10 cellular contexts compared by ENCODE assay signal in the genomic region with DNA sequence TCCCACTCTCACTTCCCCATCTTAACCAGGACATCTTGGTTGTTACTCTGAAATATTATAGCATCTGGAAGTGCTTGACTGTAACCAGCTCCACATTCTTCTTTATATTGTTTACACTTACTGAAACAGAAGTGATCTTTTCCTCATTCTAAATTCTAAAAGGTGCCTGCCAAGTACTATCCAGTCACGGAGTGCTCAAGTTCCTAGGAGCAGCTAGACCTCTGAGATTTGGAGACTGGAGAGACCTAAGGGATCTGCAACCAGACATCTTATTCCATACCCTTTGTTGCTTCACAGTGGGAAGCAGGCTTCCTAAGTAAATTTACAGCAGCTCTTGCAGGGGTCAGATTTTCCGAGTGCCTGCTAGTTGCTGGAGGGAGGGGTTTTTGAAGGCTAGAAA.
A peak's percentile ranks its signal among the peaks of the same experiment; 100 is the strongest.
DNase-seq lines count a peak whose midpoint lies in the region; ATAC-seq and TF ChIP-seq lines count a peak whose summit lies in the region.
"Had no signal": no experiment of that assay in that cellular context is flagged by ENCODE, and none has a peak within 500 bp of the region (broad histone marks: within the 10 kb centered on the region; RNA-seq: fewer than 3 reads in every experiment).

No MANE protein-coding gene starts in this region.

- POLR2A ChIA-PET in RWPE1 (lab: Yijun Ruan, JAX; ENCODE audit: low non-redundant PET) = no interaction called here

- peak overlapping the region in 1 of 2 donors; percentile 10 for H3K4me3 ChIP-seq in foreskin fibroblast (ENCODE audit: low read depth in 1 of 2, low read length in 2 of 2)
- H3K4me3 ChIP-seq in osteoblast (ENCODE audit: insufficient read depth, low read length) = no peak overlapping the region

- no peaks in the 10 kb centered on the region for H3K9me3 ChIP-seq in osteoblast (ENCODE audit: low read depth, low read length)

- no peak for ATAC-seq in GM21619 (IDR thresholded peaks at IDR 0.05; ENCODE audit: unreplicated experiment)

- no peak overlapping the region for H2AFZ ChIP-seq in osteoblast (ENCODE audit: low read length)

- H3K27me3 ChIP-seq in osteoblast (ENCODE audit: insufficient read depth, low read length) = no peaks in the 10 kb centered on the region

- no peaks in the 10 kb centered on the region for H4K20me1 ChIP-seq in osteoblast (ENCODE audit: insufficient read depth, low read length)

- DNase-seq in DMS53 treated with DMSO at 0.1 percent for 48 hours (lab: John Stamatoyannopoulos, UW; ENCODE audit: unreplicated experiment) (peak; percentile 30), RWPE1 (ENCODE audit: low spot score) (no peak), foreskin fibroblast (peak; percentile 11 to 36), osteoblast (ENCODE audit: insufficient read length, low spot score, missing footprints) (no peak), DMS79 treated with DMSO at 0.1 percent for 48 hours (lab: John Stamatoyannopoulos, UW) (no peak), SKM-1 (lab: John Stamatoyannopoulos, UW; ENCODE audit: unreplicated experiment) (no peak), amygdala (lab: John Stamatoyannopoulos, UW) (no peak)
- DNase-seq: activated CD8-positive, alpha-beta memory T cell treated with anti-CD3 and anti-CD28 coated beads, Interleukin-2, amount 50 U/mL, for 4 hours; naive B cell had no signal

- peak overlapping the region; percentile 74 for H3K27ac ChIP-seq in RWPE1
- H3K27ac ChIP-seq in osteoblast (ENCODE audit: low read depth, low read length) = peak overlapping the region; percentile 35

- H3K79me2 ChIP-seq in osteoblast (ENCODE audit: insufficient read depth, low read length) = peaks cover 5% of the 10 kb centered on the region

- peaks cover 19% of the 10 kb centered on the region for H3K4me1 ChIP-seq in osteoblast (ENCODE audit: insufficient read depth, low read length)

- TF ChIP-seq CTCF in RWPE1 (conservative IDR thresholded peaks at IDR 0.05; ENCODE audit: low read depth) = no peak
- TF ChIP-seq CTCF in foreskin fibroblast (IDR thresholded peaks at IDR 0.05; ENCODE audit: low read depth, low read length) = no peak
- TF ChIP-seq CTCF in osteoblast (IDR thresholded peaks at IDR 0.05; ENCODE audit: extremely low read depth, low read depth, low read length) = no peak

- peak overlapping the region; percentile 29 for H3K4me2 ChIP-seq in osteoblast (ENCODE audit: insufficient read depth, low read length)

- H3K36me3 ChIP-seq in osteoblast (ENCODE audit: insufficient read depth, low read length) = no peaks in the 10 kb centered on the region

- CTCF ChIA-PET in RWPE1 (lab: Yijun Ruan, JAX) = no interaction called here

Comparison
In these comparisons a context has a peak if more than half of its experiments do, and no peak if none do; other contexts are left out.
1. DNase-seq: peak in DMS53 treated with DMSO at 0.1 percent for 48 hours (single experiment) and foreskin fibroblast (2 of 2); none in RWPE1 (single experiment), osteoblast (single experiment), DMS79 treated with DMSO at 0.1 percent for 48 hours (single experiment), SKM-1 (single experiment) and amygdala (0 of 56).